In genomic region chrX:110418220-110418856, GRCh38 we compare ENCODE assay signal across 1 cellular context.
TF ChIP-seq lines count a peak whose summit lies in the region.

No MANE protein-coding gene starts in this region.

TF ChIP-seq in HCT116, 20 proteins besides CTCF, POLR2A, EP300 and RAD21 (continued from another document):
- TF ChIP-seq REST (IDR thresholded peaks at IDR 0.05; ENCODE audit: low read depth) (no peak), ATF3 (IDR thresholded peaks at IDR 0.05) (no peak), EGR1 (IDR thresholded peaks at IDR 0.05; ENCODE audit: low read depth) (no peak)
